22 cellular contexts compared by ENCODE assay signal in genomic region chr10:28840954-28841353, GRCh38.
DNase-seq lines count a peak whose midpoint lies in the region; ATAC-seq and TF ChIP-seq lines count a peak whose summit lies in the region.
"Had no signal": no experiment of that assay in that cellular context is flagged by ENCODE, and none has a peak within 500 bp of the region (broad histone marks: within the 10 kb centered on the region; RNA-seq: fewer than 3 reads in every experiment).

No MANE protein-coding gene starts in this region.

- intact Hi-C loops in left ventricle myocardium superior (cut with micrococcal nuclease): no loop called here

- no peak overlapping the region for H3K4me3 ChIP-seq in right atrium auricular region
- no peak overlapping the region for H3K4me3 ChIP-seq in astrocyte of the spinal cord (ENCODE audit: low read depth, low read length)
- no peak overlapping the region for H3K4me3 ChIP-seq in mesodermal cell (ENCODE audit: extremely low read depth, insufficient read depth, low read length, poor library complexity, severe bottlenecking)
- H3K4me3 ChIP-seq: Peyer's patch, tibial nerve had no signal

- ATAC-seq in left ventricle myocardium superior: no peak
- no peak for ATAC-seq in GM19455 (IDR thresholded peaks at IDR 0.05; ENCODE audit: unreplicated experiment)
- ATAC-seq: activated CD4-positive, alpha-beta T cell treated with anti-CD3 and anti-CD28 coated beads for 36 hours; activated CD8-positive, alpha-beta T cell treated with anti-CD3 and anti-CD28 coated beads, Interleukin-2, amount 10 ng/mL, durations not matched to agents 7 days and 5 days; naive thymus-derived CD4-positive, alpha-beta T cell had no signal

- no peak for TF ChIP-seq CTCF in right atrium auricular region (IDR thresholded peaks at IDR 0.05)
- TF ChIP-seq CTCF in astrocyte of the spinal cord (IDR thresholded peaks at IDR 0.05; ENCODE audit: low read depth, low read length): no peak

- DNase-seq in right atrium auricular region (ENCODE audit: low spot score): no peak
- no peak for DNase-seq in left ventricle myocardium superior
- DNase-seq in astrocyte of the spinal cord (ENCODE audit: low read depth, low spot score): peak; percentile 10
- no peak for DNase-seq in activated naive CD4-positive, alpha-beta T cell (lab: John Stamatoyannopoulos, UW)
- DNase-seq in activated gamma-delta T cell treated with Interleukin-2 at 50 U/mL for 16 hours: no peak
- no peak for DNase-seq in NCI-H2171 (lab: John Stamatoyannopoulos, UW)
- DNase-seq: ACHN; activated CD4-positive, alpha-beta T cell treated with anti-CD3 and anti-CD28 coated beads for 36 hours; activated CD8-positive, alpha-beta T cell treated with anti-CD3 and anti-CD28 coated beads, Interleukin-2, amount 10 ng/mL, durations not matched to agents 7 days and 5 days; activated effector memory CD4-positive, alpha-beta T cell treated with Interleukin-2 at 50 U/mL for 16 hours; activated naive CD8-positive, alpha-beta T cell treated with anti-CD3 and anti-CD28 coated beads, Interleukin-2, amount 10 ng/mL, durations not matched to agents 7 days and 5 days; activated T-cell treated with anti-CD3 and anti-CD28 coated beads for 4 hours; foreskin fibroblast; naive thymus-derived CD4-positive, alpha-beta T cell; NCI-H1105; NCI-H1930; occipital lobe; Peyer's patch; stimulated activated CD4-positive, alpha-beta T cell treated with anti-CD3 and anti-CD28 coated beads, Interleukin-2, amount 100 ng/mL, for 24 hours had no signal

- 94% methylated on average over 2 of the region's 4 CpGs; no CpG with 5 or more reads in 1 of the 2 experiments for WGBS in mesodermal cell (ENCODE audit: insufficient coverage in 2 of 2), 2 experiments

- in situ Hi-C loops in astrocyte of the spinal cord (cut with HindIII; ENCODE audit: low sequenced_read_pairs): no loop called here

- no peaks in the 10 kb centered on the region for H3K27me3 ChIP-seq in right atrium auricular region
- H3K27me3 ChIP-seq: Peyer's patch, tibial nerve had no signal

- peaks cover 0 to 31% of the 10 kb centered on the region in 2 donors for H3K4me1 ChIP-seq in right atrium auricular region
- peaks cover 30% of the 10 kb centered on the region for H3K4me1 ChIP-seq in mesodermal cell (ENCODE audit: control insufficient read depth, insufficient read depth, low read length, poor library complexity, severe bottlenecking)
- H3K4me1 ChIP-seq: Peyer's patch, tibial nerve had no signal

- H3K27ac ChIP-seq in right atrium auricular region (peak overlapping the region; percentile 50 to 88), mesodermal cell (ENCODE audit: low read depth, low read length, severe bottlenecking) (peak overlapping the region; percentile 30)
- H3K27ac ChIP-seq: Peyer's patch, tibial nerve had no signal

- H3K36me3 ChIP-seq in right atrium auricular region: no peaks in the 10 kb centered on the region
- H3K36me3 ChIP-seq in mesodermal cell (ENCODE audit: control insufficient read depth, insufficient read depth, low read length): no peaks in the 10 kb centered on the region
- H3K36me3 ChIP-seq: Peyer's patch, tibial nerve had no signal

- peaks cover 0 to 14% of the 10 kb centered on the region in 2 donors for H3K9me3 ChIP-seq in right atrium auricular region
- H3K9me3 ChIP-seq in mesodermal cell (ENCODE audit: control insufficient read depth, low read length): peaks cover 21% of the 10 kb centered on the region
